8 cellular contexts compared by ENCODE assay signal in the genomic region with DNA sequence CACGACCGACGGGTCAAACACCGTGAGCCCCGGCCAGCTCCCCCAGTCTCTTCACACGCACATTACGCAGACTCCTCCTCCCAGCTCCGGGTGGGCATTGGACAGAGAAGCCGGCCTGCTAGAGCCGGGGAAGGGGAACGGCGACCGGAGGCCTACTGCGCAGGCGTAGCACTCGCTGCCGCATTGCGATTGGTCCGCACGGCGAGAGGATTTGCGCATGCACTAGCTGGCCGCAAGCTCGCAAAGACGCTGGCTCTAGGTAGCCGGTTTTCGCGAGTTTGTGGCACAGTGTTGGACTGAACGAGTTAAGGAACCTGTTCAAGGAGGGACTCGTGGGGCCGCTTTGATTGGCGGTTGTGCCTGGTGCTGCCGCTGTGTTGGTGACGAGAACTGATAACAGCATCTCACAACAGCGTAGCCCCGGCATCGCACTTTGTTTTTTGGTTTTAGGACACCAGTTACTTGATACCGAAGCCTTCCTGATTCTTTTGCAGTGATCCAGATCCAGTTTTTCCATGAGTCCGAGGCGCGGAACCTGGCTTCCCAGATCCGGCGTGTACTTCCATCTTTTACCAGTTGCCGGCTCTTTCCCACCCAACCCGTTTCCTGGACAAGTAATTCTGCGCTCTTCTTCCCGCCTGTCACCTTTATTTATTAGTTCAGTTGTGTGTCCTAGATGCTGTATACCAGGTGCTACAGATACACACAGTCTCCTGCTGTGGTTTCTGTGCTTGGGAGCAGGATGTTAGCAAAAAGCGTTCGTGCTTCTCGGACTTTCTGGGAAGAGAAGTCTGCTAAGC. TPM values are rescaled to one million over a fixed set of nuclear protein-coding genes. Genes with fewer than 3 reads are reported as not detected.
DNase-seq lines count a peak whose midpoint lies in the region; ATAC-seq and TF ChIP-seq lines count a peak whose summit lies in the region.

TSS of gene AIFM1 (minus strand) at position 139 of the 800 bp plus-strand sequence. CDS start 185 bp downstream, outside the sequence.

- H3K4me1 ChIP-seq in adipocyte (ENCODE audit: control insufficient read depth, insufficient read depth, low read length) = peaks cover 10% of the 10 kb centered on the region
- H3K4me1 ChIP-seq in cardiac muscle cell (ENCODE audit: low read depth) = no peaks in the 10 kb centered on the region
- peaks cover 5% of the 10 kb centered on the region for H3K4me1 ChIP-seq in parathyroid adenoma
- H3K4me1 ChIP-seq in tibial nerve = peaks cover 0 to 20% (median 2%) of the 10 kb centered on the region in 4 donors

- H3K4me2 ChIP-seq in parathyroid adenoma (ENCODE audit: low read length) = peak within 1 kb of the TSS; percentile 81

- WGBS in tibial nerve, 2 donors = 0 to 38% methylated on average over 24 to 50 of the region's 50 CpGs

- H3K27ac ChIP-seq in cardiac muscle cell (peak within 1 kb of the TSS; percentile 91), parathyroid adenoma (peak within 1 kb of the TSS; percentile 85), tibial nerve (peak within 1 kb of the TSS; percentile 77 to 90 (median 86))

- TF ChIP-seq CTCF in GM12875 (IDR thresholded peaks at IDR 0.05; ENCODE audit: borderline replicate concordance, insufficient read depth, low read depth, low read length) = no peak
- TF ChIP-seq CTCF in cardiac muscle cell (IDR thresholded peaks at IDR 0.05; ENCODE audit: low read depth, low read length) = no peak
- no peak for TF ChIP-seq CTCF in parathyroid adenoma (IDR thresholded peaks at IDR 0.05)
- peak in 2 of 5 experiments; percentile 30 to 44 for TF ChIP-seq CTCF in tibial nerve (IDR thresholded peaks at IDR 0.05)

- H3K79me2 ChIP-seq in parathyroid adenoma = no peaks in the 10 kb centered on the region

- no peaks in the 10 kb centered on the region for H3K27me3 ChIP-seq in adipocyte (replicated peaks; ENCODE audit: control insufficient read depth, insufficient read depth, low read length)
- H3K27me3 ChIP-seq in cardiac muscle cell = no peaks in the 10 kb centered on the region
- no peaks in the 10 kb centered on the region for H3K27me3 ChIP-seq in parathyroid adenoma (ENCODE audit: control insufficient read depth, insufficient read depth, low read length)
- H3K27me3 ChIP-seq in tibial nerve = no peaks in the 10 kb centered on the region

- no peaks in the 10 kb centered on the region for H3K36me3 ChIP-seq in adipocyte (ENCODE audit: control insufficient read depth, insufficient read depth, low read length, severe bottlenecking)
- H3K36me3 ChIP-seq in cardiac muscle cell = no peaks in the 10 kb centered on the region
- no peaks in the 10 kb centered on the region for H3K36me3 ChIP-seq in parathyroid adenoma (ENCODE audit: control insufficient read depth, insufficient read depth, low read length)
- no peaks in the 10 kb centered on the region for H3K36me3 ChIP-seq in tibial nerve

- H3K9ac ChIP-seq in adipocyte (ENCODE audit: low read length) = peak within 1 kb of the TSS; percentile 93
- H3K9ac ChIP-seq in parathyroid adenoma = no peak within 1 kb of the TSS

- H3K4me3 ChIP-seq in GM12875 (ENCODE audit: low read depth, low read length) = peak within 1 kb of the TSS; percentile 57
- H3K4me3 ChIP-seq in adipocyte (ENCODE audit: low read length) = peak within 1 kb of the TSS; percentile 89
- H3K4me3 ChIP-seq in cardiac muscle cell = peak within 1 kb of the TSS; percentile 52
- H3K4me3 ChIP-seq in parathyroid adenoma (ENCODE audit: low read depth, low read length) = peak within 1 kb of the TSS; percentile 75
- peak within 1 kb of the TSS; percentile 38 to 68 (median 53) for H3K4me3 ChIP-seq in tibial nerve

- H2AFZ ChIP-seq in parathyroid adenoma = peak within 1 kb of the TSS; percentile 81

- DNase-seq in NCI-H1436 (lab: John Stamatoyannopoulos, UW) (peak; percentile 94), T follicular helper cell (ENCODE audit: low read depth) (peak; percentile 80), adipocyte (ENCODE audit: low read depth) (peak; percentile 92), cardiac muscle cell (ENCODE audit: low read depth in 1 of 2, low spot score in 1 of 2) (peak; percentile 91 to 97), tibial nerve (ENCODE audit: low spot score in 2 of 2) (peak; percentile 66 to 76)

- peak; percentile 94 for ATAC-seq in HG02798 (IDR thresholded peaks at IDR 0.05; ENCODE audit: poor library complexity, unreplicated experiment)

- peak; percentile 52 to 79 for TF ChIP-seq POLR2A in tibial nerve (IDR thresholded peaks at IDR 0.05)

- peak in 1 of 2 donors; percentile 76 for TF ChIP-seq EP300 in tibial nerve (IDR thresholded peaks at IDR 0.05)

- H3K9me3 ChIP-seq in adipocyte (ENCODE audit: control insufficient read depth, low read length) (no peaks in the 10 kb centered on the region), cardiac muscle cell (ENCODE audit: low read depth) (no peaks in the 10 kb centered on the region), parathyroid adenoma (ENCODE audit: control insufficient read depth, low read length) (no peaks in the 10 kb centered on the region), tibial nerve (no peaks in the 10 kb centered on the region)

RNA-seq across cellular contexts. Expression of gene AIFM1, which starts in this region (rescaled TPM):
- total RNA-seq in cardiac muscle cell (53.6 and 69.0 TPM in 2 replicates), tibial nerve (10 to 100 TPM; 12.0 to 18.4 (median 16.7) TPM)
- 126 and 184 TPM in 2 replicates for polyA plus RNA-seq in cardiac muscle cell

Comparison
In these comparisons a context has a peak if more than half of its experiments do, and no peak if none do; other contexts are left out.
1. Peak in every context shown above with its lines: DNase-seq, ATAC-seq, H3K4me3 ChIP-seq and H3K27ac ChIP-seq.